In the genomic region with DNA sequence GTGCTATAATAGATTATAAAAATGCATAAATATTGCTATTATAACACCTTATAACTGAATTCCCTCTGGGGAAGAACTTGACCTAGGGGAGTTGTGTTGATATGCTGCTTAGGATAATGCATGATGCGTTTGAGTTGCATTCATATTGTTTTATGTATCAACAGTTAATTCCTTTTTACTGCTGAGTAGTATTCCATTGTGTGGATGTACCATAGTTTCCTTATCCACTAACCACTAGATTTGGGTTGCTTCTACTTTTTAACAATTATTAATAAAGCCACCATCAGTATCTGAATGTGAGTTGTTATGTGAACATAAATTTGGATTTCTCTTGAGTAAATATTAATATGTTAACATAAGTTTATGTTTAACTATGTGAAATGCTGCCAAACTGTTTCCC, we compare ENCODE assay signal across 25 cellular contexts. TPM values are rescaled to one million over a fixed set of nuclear protein-coding genes. Genes with fewer than 3 reads are reported as not detected.
"Had no signal": no experiment of that assay in that cellular context is flagged by ENCODE, and none has a peak within 500 bp of the region (broad histone marks: within the 10 kb centered on the region; RNA-seq: fewer than 3 reads in every experiment).

No MANE protein-coding gene starts in this region.

- H3K9me3 ChIP-seq: colonic mucosa, gastrocnemius medialis had no signal

- H3K27me3 ChIP-seq: colonic mucosa, dorsolateral prefrontal cortex, esophagus muscularis mucosa, esophagus squamous epithelium, foreskin keratinocyte, gastrocnemius medialis, gastroesophageal sphincter, heart left ventricle, heart right ventricle had no signal

- DNase-seq: colonic mucosa; cortex of kidney; dermis blood vessel endothelial cell; dorsolateral prefrontal cortex; effector CD4-positive, alpha-beta T cell; effector CD8-positive, alpha-beta T cell; effector memory CD4-positive, alpha-beta T cell; effector memory CD8-positive, alpha-beta T cell; endodermal cell; erythroblast; esophagus squamous epithelium; foreskin fibroblast; foreskin keratinocyte; foreskin melanocyte; gastrocnemius medialis; glutamatergic neuron; head of caudate nucleus; heart left ventricle; heart right ventricle had no signal

- H3K36me3 ChIP-seq: colonic mucosa, esophagus muscularis mucosa, esophagus squamous epithelium, gastrocnemius medialis, gastroesophageal sphincter, heart left ventricle, heart right ventricle had no signal

- ATAC-seq: effector memory CD8-positive, alpha-beta T cell; esophagus mucosa; foreskin keratinocyte; gastrocnemius medialis; gastroesophageal sphincter; heart left ventricle; heart right ventricle had no signal

- H3K27ac ChIP-seq: colonic mucosa, coronary artery, dorsolateral prefrontal cortex, epithelial cell of prostate, esophagus muscularis mucosa, esophagus squamous epithelium, foreskin keratinocyte, gastrocnemius medialis, gastroesophageal sphincter, heart left ventricle, heart right ventricle had no signal

- H3K4me3 ChIP-seq: colonic mucosa, coronary artery, dorsolateral prefrontal cortex, esophagus muscularis mucosa, esophagus squamous epithelium, gastrocnemius medialis, gastroesophageal sphincter, heart left ventricle, heart right ventricle had no signal

- H3K4me1 ChIP-seq: colonic mucosa, esophagus muscularis mucosa, esophagus squamous epithelium, foreskin keratinocyte, gastrocnemius medialis, gastroesophageal sphincter, heart left ventricle, heart right ventricle had no signal

RNA-seq across cellular contexts. Expression of a gene that starts 19.7 kb away (rescaled TPM):
- polyA plus RNA-seq: endothelial cell of umbilical vein, foreskin keratinocyte had no signal
